20 cellular contexts compared by ENCODE assay signal in genomic region chr5:1962619-1963355, GRCh38.
"Had no signal": no experiment of that assay in that cellular context is flagged by ENCODE, and none has a peak within 500 bp of the region (broad histone marks: within the 10 kb centered on the region; RNA-seq: fewer than 3 reads in every experiment).

No MANE protein-coding gene starts in this region.

- H3K4me1 ChIP-seq: sigmoid colon, tibial nerve had no signal

- H3K4me3 ChIP-seq: sigmoid colon, SK-N-MC, tibial nerve had no signal

- H3K36me3 ChIP-seq: brain microvascular endothelial cell, neutrophil, sigmoid colon, tibial nerve had no signal

- H3K36me3 Mint-ChIP-seq: naive thymus-derived CD8-positive, alpha-beta T cell; stimulated activated memory B cell treated with anti-CD40 and anti-IgM and Interleukin-4, amounts not matched to agents 10 μg/mL and 1 μg/mL and 100 μg/mL, for 72 hours had no signal

- H3K27ac ChIP-seq: brain microvascular endothelial cell, neutrophil, sigmoid colon, SK-N-MC, tibial nerve had no signal

- H3K9me3 Mint-ChIP-seq: activated B cell treated with CpG ODN at 0.5 μM for 24 hours; activated CD4-positive, alpha-beta T cell treated with anti-CD3 and anti-CD28 coated beads, Interleukin-2, amount 10 ng/mL, durations not matched to agents 24 days and 14 days; activated CD8-positive, alpha-beta T cell treated with anti-CD3 and anti-CD28 coated beads for 36 hours; activated T-cell treated with anti-CD3 and anti-CD28 coated beads, Interleukin-2, amount 50 U/mL, for 4 hours; dendritic cell treated with granulocyte-macrophage colony-stimulating factor and Interleukin-4, amounts not matched to agents 40 ng/mL and 50 ng/mL, for 4 days; naive thymus-derived CD8-positive, alpha-beta T cell; stimulated activated memory B cell treated with anti-CD40 and anti-IgM and Interleukin-4, amounts not matched to agents 10 μg/mL and 1 μg/mL and 100 μg/mL, for 72 hours had no signal

- H3K4me1 Mint-ChIP-seq: activated B cell treated with CpG ODN at 0.5 μM for 24 hours; activated CD4-positive, alpha-beta T cell treated with anti-CD3 and anti-CD28 coated beads, Interleukin-2, amount 10 ng/mL, durations not matched to agents 24 days and 14 days; naive thymus-derived CD8-positive, alpha-beta T cell; stimulated activated memory B cell treated with anti-CD40 and anti-IgM and Interleukin-4, amounts not matched to agents 10 μg/mL and 1 μg/mL and 100 μg/mL, for 72 hours had no signal

- H3K9me3 ChIP-seq: neutrophil, sigmoid colon had no signal

- H3K27ac Mint-ChIP-seq: activated B cell treated with CpG ODN at 0.5 μM for 24 hours; activated CD4-positive, alpha-beta T cell treated with anti-CD3 and anti-CD28 coated beads, Interleukin-2, amount 10 ng/mL, durations not matched to agents 24 days and 14 days; activated CD8-positive, alpha-beta T cell treated with anti-CD3 and anti-CD28 coated beads for 36 hours; dendritic cell treated with granulocyte-macrophage colony-stimulating factor and Interleukin-4, amounts not matched to agents 40 ng/mL and 50 ng/mL, for 4 days; stimulated activated memory B cell treated with anti-CD40 and anti-IgM and Interleukin-4, amounts not matched to agents 10 μg/mL and 1 μg/mL and 100 μg/mL, for 72 hours had no signal

- H3K27me3 Mint-ChIP-seq: activated CD4-positive, alpha-beta T cell treated with anti-CD3 and anti-CD28 coated beads, Interleukin-2, amount 10 ng/mL, durations not matched to agents 24 days and 14 days; dendritic cell treated with granulocyte-macrophage colony-stimulating factor and Interleukin-4, amounts not matched to agents 40 ng/mL and 50 ng/mL, for 4 days; stimulated activated memory B cell treated with anti-CD40 and anti-IgM and Interleukin-4, amounts not matched to agents 10 μg/mL and 1 μg/mL and 100 μg/mL, for 72 hours had no signal

- H3K4me3 Mint-ChIP-seq: activated B cell treated with CpG ODN at 0.5 μM for 24 hours; activated CD4-positive, alpha-beta T cell treated with anti-CD3 and anti-CD28 coated beads, Interleukin-2, amount 10 ng/mL, durations not matched to agents 24 days and 14 days; activated CD8-positive, alpha-beta T cell treated with anti-CD3 and anti-CD28 coated beads for 36 hours; activated T-cell treated with anti-CD3 and anti-CD28 coated beads, Interleukin-2, amount 50 U/mL, for 4 hours; dendritic cell treated with granulocyte-macrophage colony-stimulating factor and Interleukin-4, amounts not matched to agents 40 ng/mL and 50 ng/mL, for 4 days; naive thymus-derived CD8-positive, alpha-beta T cell; stimulated activated memory B cell treated with anti-CD40 and anti-IgM and Interleukin-4, amounts not matched to agents 10 μg/mL and 1 μg/mL and 100 μg/mL, for 72 hours had no signal

- H3K27me3 ChIP-seq: brain microvascular endothelial cell, neutrophil, sigmoid colon, tibial nerve had no signal

- DNase-seq: activated B cell treated with CpG ODN at 0.5 μM for 24 hours; activated CD4-positive, alpha-beta T cell treated with anti-CD3 and anti-CD28 coated beads, Interleukin-2, amount 10 ng/mL, durations not matched to agents 24 days and 14 days; activated CD8-positive, alpha-beta memory T cell treated with anti-CD3 and anti-CD28 coated beads, Interleukin-2, amount 50 U/mL, for 4 hours; activated effector memory CD4-positive, alpha-beta T cell treated with Interleukin-2 at 50 U/mL for 16 hours; activated naive CD4-positive, alpha-beta T cell treated with anti-CD3 and anti-CD28 coated beads, Interleukin-2, amount 50 U/mL, for 16 hours; activated T-cell treated with anti-CD3 and anti-CD28 coated beads, Interleukin-2, amount 50 U/mL, for 4 hours; aorta; brain microvascular endothelial cell; effector memory CD4-positive, alpha-beta T cell; mesenchymal stem cell; naive thymus-derived CD8-positive, alpha-beta T cell; posterior cingulate gyrus; sigmoid colon; stimulated activated CD4-positive, alpha-beta T cell treated with anti-CD3 and anti-CD28 coated beads, Interleukin-4, amount 100 ng/mL, for 4 hours had no signal
